Comparison of ENCODE assay signal across 1 cellular context in the genomic region with DNA sequence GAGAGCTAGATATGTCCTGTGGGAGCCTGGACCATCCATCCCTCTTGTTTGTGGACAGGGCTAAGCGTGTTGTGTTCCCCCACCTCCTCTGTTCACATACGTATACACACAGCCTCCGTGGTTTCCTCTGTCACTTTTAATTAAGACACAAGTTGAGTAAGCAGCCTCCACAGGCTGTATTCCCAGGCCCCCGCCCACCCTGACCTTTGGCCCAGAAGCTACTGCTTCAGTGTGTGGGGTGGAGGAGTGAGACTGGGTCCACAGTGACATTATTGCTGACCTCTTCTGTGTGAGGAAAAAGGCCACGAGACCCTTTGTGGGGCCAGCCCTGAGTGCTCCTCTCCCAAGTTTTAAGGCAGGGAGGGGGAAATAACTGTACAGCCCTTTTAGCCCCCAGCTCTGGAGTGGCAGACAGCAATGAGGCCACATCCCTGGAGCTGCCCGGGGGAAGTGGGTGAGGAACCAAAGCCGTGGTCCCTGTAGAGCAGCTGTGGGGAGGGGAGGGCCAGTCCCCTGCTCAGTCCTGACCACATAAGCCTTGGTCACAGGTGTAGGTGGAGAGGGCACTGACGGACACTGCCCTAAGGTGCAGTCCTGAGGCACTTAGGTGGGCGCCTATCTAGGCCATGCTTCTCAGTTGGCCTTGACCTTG.
TF ChIP-seq lines count a peak whose summit lies in the region.

No MANE protein-coding gene starts in this region.

TF ChIP-seq in SK-N-SH treated with all-trans-retinoic acid at 6 μM for 48 hours, 23 proteins besides CTCF, POLR2A, EP300 and RAD21 (continued from another document):
- TF ChIP-seq, protein P1, sequence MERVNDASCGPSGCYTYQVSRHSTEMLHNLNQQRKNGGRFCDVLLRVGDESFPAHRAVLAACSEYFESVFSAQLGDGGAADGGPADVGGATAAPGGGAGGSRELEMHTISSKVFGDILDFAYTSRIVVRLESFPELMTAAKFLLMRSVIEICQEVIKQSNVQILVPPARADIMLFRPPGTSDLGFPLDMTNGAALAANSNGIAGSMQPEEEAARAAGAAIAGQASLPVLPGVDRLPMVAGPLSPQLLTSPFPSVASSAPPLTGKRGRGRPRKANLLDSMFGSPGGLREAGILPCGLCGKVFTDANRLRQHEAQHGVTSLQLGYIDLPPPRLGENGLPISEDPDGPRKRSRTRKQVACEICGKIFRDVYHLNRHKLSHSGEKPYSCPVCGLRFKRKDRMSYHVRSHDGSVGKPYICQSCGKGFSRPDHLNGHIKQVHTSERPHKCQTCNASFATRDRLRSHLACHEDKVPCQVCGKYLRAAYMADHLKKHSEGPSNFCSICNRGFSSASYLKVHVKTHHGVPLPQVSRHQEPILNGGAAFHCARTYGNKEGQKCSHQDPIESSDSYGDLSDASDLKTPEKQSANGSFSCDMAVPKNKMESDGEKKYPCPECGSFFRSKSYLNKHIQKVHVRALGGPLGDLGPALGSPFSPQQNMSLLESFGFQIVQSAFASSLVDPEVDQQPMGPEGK (CRISPR knock-in tag; IDR thresholded peaks at IDR 0.05; ENCODE audit: borderline replicate concordance) = no peak
- TF ChIP-seq ZFP3 (CRISPR knock-in tag; IDR thresholded peaks at IDR 0.05) (no peak), ZNF70 (CRISPR knock-in tag; IDR thresholded peaks at IDR 0.05) (no peak), TOX (CRISPR knock-in tag; IDR thresholded peaks at IDR 0.05; ENCODE audit: borderline replicate concordance) (no peak), ZNF8 (CRISPR knock-in tag; IDR thresholded peaks at IDR 0.05) (no peak), TCF4 (CRISPR knock-in tag; IDR thresholded peaks at IDR 0.05; ENCODE audit: borderline replicate concordance) (no peak), PPARA (CRISPR knock-in tag; IDR thresholded peaks at IDR 0.05; ENCODE audit: borderline replicate concordance) (no peak)
- TF ChIP-seq, protein P2, sequence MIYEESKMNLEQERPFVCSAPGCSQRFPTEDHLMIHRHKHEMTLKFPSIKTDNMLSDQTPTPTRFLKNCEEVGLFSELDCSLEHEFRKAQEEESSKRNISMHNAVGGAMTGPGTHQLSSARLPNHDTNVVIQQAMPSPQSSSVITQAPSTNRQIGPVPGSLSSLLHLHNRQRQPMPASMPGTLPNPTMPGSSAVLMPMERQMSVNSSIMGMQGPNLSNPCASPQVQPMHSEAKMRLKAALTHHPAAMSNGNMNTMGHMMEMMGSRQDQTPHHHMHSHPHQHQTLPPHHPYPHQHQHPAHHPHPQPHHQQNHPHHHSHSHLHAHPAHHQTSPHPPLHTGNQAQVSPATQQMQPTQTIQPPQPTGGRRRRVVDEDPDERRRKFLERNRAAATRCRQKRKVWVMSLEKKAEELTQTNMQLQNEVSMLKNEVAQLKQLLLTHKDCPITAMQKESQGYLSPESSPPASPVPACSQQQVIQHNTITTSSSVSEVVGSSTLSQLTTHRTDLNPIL (CRISPR knock-in tag; IDR thresholded peaks at IDR 0.05; ENCODE audit: low read depth) = no peak
